ENCODE assay signal across 12 cellular contexts in the genomic region with DNA sequence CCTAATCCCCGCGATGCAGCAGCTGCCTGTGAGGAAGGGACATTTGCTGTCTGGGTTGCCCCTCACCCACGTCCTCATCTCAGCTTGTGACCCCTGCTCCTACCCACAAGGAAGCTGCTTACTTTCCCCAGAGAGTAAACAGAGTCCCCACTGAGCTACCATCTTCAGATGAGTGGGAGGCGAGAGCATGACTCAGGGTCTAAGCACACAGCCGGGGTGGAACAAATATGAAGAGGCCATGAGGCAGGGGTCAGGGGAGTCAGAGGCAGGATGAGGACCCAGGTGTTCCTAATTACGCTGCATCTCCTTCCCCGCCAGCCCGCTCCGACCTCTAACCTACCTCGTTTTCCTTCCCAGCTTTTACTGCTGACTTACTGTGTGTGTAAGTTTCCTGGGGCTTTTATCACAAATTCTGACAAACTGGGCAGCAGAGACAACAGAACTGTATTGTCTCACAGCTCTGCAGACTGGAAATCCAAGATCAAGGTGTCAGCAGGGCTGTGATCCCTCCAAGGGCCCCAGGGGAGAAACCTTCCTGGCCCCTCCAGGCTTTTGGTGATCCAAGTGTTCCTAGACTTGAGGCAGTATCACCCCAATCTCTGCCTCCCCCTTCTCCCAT.
DNase-seq lines count a peak whose midpoint lies in the region; ATAC-seq and TF ChIP-seq lines count a peak whose summit lies in the region.
"Had no signal": no experiment of that assay in that cellular context is flagged by ENCODE, and none has a peak within 500 bp of the region (broad histone marks: within the 10 kb centered on the region; RNA-seq: fewer than 3 reads in every experiment).

No MANE protein-coding gene starts in this region.

- no peaks in the 10 kb centered on the region for H3K36me3 ChIP-seq in PC-9 (ENCODE audit: low read depth)
- H3K36me3 ChIP-seq in osteoblast (ENCODE audit: insufficient read depth, low read length), result no peaks in the 10 kb centered on the region
- H3K36me3 ChIP-seq: heart left ventricle had no signal

- no peak for TF ChIP-seq CTCF in PC-9 (conservative IDR thresholded peaks at IDR 0.05)
- no peak for TF ChIP-seq CTCF in epithelial cell of esophagus (IDR thresholded peaks at IDR 0.05; ENCODE audit: insufficient read depth, low read depth, low read length, missing control alignments)
- no peak for TF ChIP-seq CTCF in osteoblast (IDR thresholded peaks at IDR 0.05; ENCODE audit: extremely low read depth, low read depth, low read length)

- H2AFZ ChIP-seq in PC-9 (peak overlapping the region; percentile 39; the same call in 1 of the 2 replicates), osteoblast (ENCODE audit: low read length) (peak overlapping the region; percentile 30)

- H4K20me1 ChIP-seq in PC-9 (ENCODE audit: insufficient read depth), result no peaks in the 10 kb centered on the region
- H4K20me1 ChIP-seq in osteoblast (ENCODE audit: insufficient read depth, low read length), result no peaks in the 10 kb centered on the region

- H3K4me2 ChIP-seq in PC-9 (peak overlapping the region; percentile 76), osteoblast (ENCODE audit: insufficient read depth, low read length) (peak overlapping the region; percentile 53)

- H3K27me3 ChIP-seq in PC-9 (ENCODE audit: insufficient read depth, low read depth) (no peaks in the 10 kb centered on the region), osteoblast (ENCODE audit: insufficient read depth, low read length) (no peaks in the 10 kb centered on the region)
- H3K27me3 ChIP-seq: heart left ventricle had no signal

- H3K79me2 ChIP-seq in PC-9 (ENCODE audit: low read depth) (peaks cover 5% of the 10 kb centered on the region; the same call in 1 of the 2 replicates), osteoblast (ENCODE audit: insufficient read depth, low read length) (no peaks in the 10 kb centered on the region)

- peak overlapping the region; percentile 31; the same call in 1 of the 2 replicates for H3K4me3 ChIP-seq in PC-9
- H3K4me3 ChIP-seq in epithelial cell of esophagus (ENCODE audit: low read length), result no peak overlapping the region
- no peak overlapping the region for H3K4me3 ChIP-seq in osteoblast (ENCODE audit: insufficient read depth, low read length)
- H3K4me3 ChIP-seq: heart left ventricle had no signal

- CTCF ChIA-PET in PC-9 (lab: Charles Lee), result interaction anchor here (0.6 to 1.8 kb wide), 6 partner anchors 13 to 336 kb away, joined by 3 to 6 read pairs (median 4); no protein-coding TSS in a partner anchor

- DNase-seq in ELR (ENCODE audit: low read depth) (peak; percentile 92), PC-9 (peak; percentile 86 to 98), epithelial cell of esophagus (ENCODE audit: low read depth) (peak; percentile 70), osteoblast (ENCODE audit: insufficient read length, low spot score, missing footprints) (no peak), Right ventricle myocardium inferior (ENCODE audit: missing footprints) (no peak), GF-D8 (lab: John Stamatoyannopoulos, UW) (no peak), DMS153 treated with DMSO at 0.1 percent for 48 hours (lab: John Stamatoyannopoulos, UW; ENCODE audit: unreplicated experiment) (no peak)
- no peak for DNase-seq in activated CD4-positive, alpha-beta T cell treated with anti-CD3 and anti-CD28 coated beads, Interleukin-2, amount 50 U/mL, for 4 hours
- DNase-seq: activated CD8-positive, alpha-beta memory T cell treated with anti-CD3 and anti-CD28 coated beads, Interleukin-2, amount 10 ng/mL, durations not matched to agents 7 days and 5 days; NCI-H446 treated with DMSO at 0.1 percent for 48 hours; T-helper 1 cell had no signal

- H3K27ac ChIP-seq in PC-9, result peak overlapping the region; percentile 98
- H3K27ac ChIP-seq in osteoblast (ENCODE audit: low read depth, low read length), result peak overlapping the region; percentile 94
- H3K27ac ChIP-seq: heart left ventricle had no signal

- ATAC-seq in Right ventricle myocardium inferior, result no peak
- ATAC-seq: activated CD8-positive, alpha-beta memory T cell treated with anti-CD3 and anti-CD28 coated beads, Interleukin-2, amount 10 ng/mL, durations not matched to agents 7 days and 5 days; heart left ventricle had no signal

- no peaks in the 10 kb centered on the region for H3K9me2 ChIP-seq in PC-9 (ENCODE audit: insufficient read depth)

- H3K9me3 ChIP-seq in PC-9 (ENCODE audit: insufficient read depth, low read depth), result no peaks in the 10 kb centered on the region
- no peaks in the 10 kb centered on the region for H3K9me3 ChIP-seq in osteoblast (ENCODE audit: low read depth, low read length)
- H3K9me3 ChIP-seq: heart left ventricle had no signal

- H3K4me1 ChIP-seq in PC-9 (replicated peaks; ENCODE audit: insufficient read depth), result peaks cover 74% of the 10 kb centered on the region
- H3K4me1 ChIP-seq in osteoblast (ENCODE audit: insufficient read depth, low read length), result peaks cover 61% of the 10 kb centered on the region

- no TSS peak for BruUV-seq in PC-9 (replicated peaks; lab: Mats Ljungman, UMichigan)

- peaks cover 61% of the 10 kb centered on the region for H3F3A ChIP-seq in PC-9 (ENCODE audit: insufficient read depth, low read depth)

- intact Hi-C loops in PC-9 (cut with micrococcal nuclease; ENCODE audit: unreplicated experiment) (loop anchor here (5.0 kb wide), 1 partner anchor 454 kb away; no protein-coding TSS in a partner anchor), Right ventricle myocardium inferior (cut with DNase I) (no loop called here)

- POLR2A ChIA-PET in PC-9 (lab: Charles Lee; ENCODE audit: unreplicated experiment), result interaction anchor here (0.5 to 1.5 kb wide), 18 partner anchors 13 to 288 kb away, joined by 3 to 14 read pairs (median 4); no protein-coding TSS in a partner anchor

Comparison
In these comparisons a context has a peak if more than half of its experiments do, and no peak if none do; other contexts are left out.
1. DNase-seq: peak in ELR (single experiment), PC-9 (2 of 2) and epithelial cell of esophagus (single experiment); none in osteoblast (single experiment), Right ventricle myocardium inferior (single experiment), activated CD4-positive, alpha-beta T cell treated with anti-CD3 and anti-CD28 coated beads, Interleukin-2, amount 50 U/mL, for 4 hours (0 of 2), GF-D8 (single experiment) and DMS153 treated with DMSO at 0.1 percent for 48 hours (single experiment).